In genomic region chr17:29347831-29348281, GRCh38 we compare ENCODE assay signal across 17 cellular contexts.
DNase-seq lines count a peak whose midpoint lies in the region; ATAC-seq, FAIRE-seq and TF ChIP-seq lines count a peak whose summit lies in the region.
"Had no signal": no experiment of that assay in that cellular context is flagged by ENCODE, and none has a peak within 500 bp of the region (broad histone marks: within the 10 kb centered on the region; RNA-seq: fewer than 3 reads in every experiment).

No MANE protein-coding gene starts in this region.

- ATAC-seq in HG02610 (IDR thresholded peaks at IDR 0.05; ENCODE audit: unreplicated experiment), result no peak
- ATAC-seq: activated naive CD8-positive, alpha-beta T cell treated with anti-CD3 and anti-CD28 coated beads, Interleukin-2, amount 50 U/mL, for 24 hours had no signal

- TF ChIP-seq POLR2A in H54 (IDR thresholded peaks at IDR 0.05; ENCODE audit: low read depth, low read length), result no peak

- TF ChIP-seq CTCF in WI38 (IDR thresholded peaks at IDR 0.05; ENCODE audit: low read depth, low read length) (no peak), GM20000 (IDR thresholded peaks at IDR 0.05; ENCODE audit: extremely low read depth, missing control alignments) (no peak)

- H3K36me3 ChIP-seq in ACC112 (ENCODE audit: insufficient read depth, low read length), result no peaks in the 10 kb centered on the region
- H3K36me3 ChIP-seq: thyroid gland had no signal

- H3K27ac ChIP-seq in ACC112 (ENCODE audit: low read depth, low read length), result peak overlapping the region; percentile 65
- H3K27ac ChIP-seq: thyroid gland had no signal

- H3K27me3 ChIP-seq in ACC112 (ENCODE audit: insufficient read depth, low read length), result peaks cover 21% of the 10 kb centered on the region
- H3K27me3 ChIP-seq: thyroid gland had no signal

- peaks cover 5% of the 10 kb centered on the region for H3K4me1 ChIP-seq in ACC112 (ENCODE audit: control insufficient read depth, insufficient read depth, low read length, unreplicated experiment)
- H3K4me1 ChIP-seq: thyroid gland had no signal

- DNase-seq in H54 (ENCODE audit: insufficient read length, low spot score), result peak; percentile 23
- peak; percentile 11 for DNase-seq in foreskin melanocyte
- DNase-seq in stimulated activated naive CD4-positive, alpha-beta T cell treated with Interleukin-2 at 50 U/mL for 16 hours (lab: John Stamatoyannopoulos, UW), result no peak
- DNase-seq in GM20000 (ENCODE audit: low spot score), result no peak
- DNase-seq in Kasumi-1 (lab: John Stamatoyannopoulos, UW), result no peak
- DNase-seq: activated naive CD8-positive, alpha-beta T cell treated with anti-CD3 and anti-CD28 coated beads, Interleukin-2, amount 50 U/mL, for 24 hours; DMS53; NCI-H1048; NCI-H2171; posterior cingulate gyrus; thyroid gland had no signal

- no peak for FAIRE-seq in H54 (lab: Jason Lieb, UNC)
- FAIRE-seq: colon, GM12892, H1 had no signal

- H2AFZ ChIP-seq in ACC112 (ENCODE audit: low read length, unreplicated experiment), result peak overlapping the region; percentile 74

- H3K4me3 ChIP-seq in ACC112 (ENCODE audit: low read depth, low read length) (peak overlapping the region; percentile 66), WI38 (ENCODE audit: low read depth, low read length) (peak overlapping the region; percentile 20; the same call in 1 of the 2 replicates)
- H3K4me3 ChIP-seq: thyroid gland had no signal

- no peaks in the 10 kb centered on the region for H3K79me2 ChIP-seq in ACC112 (ENCODE audit: control insufficient read depth, insufficient read depth, low read length, unreplicated experiment)

Comparison
In these comparisons a context has a peak if more than half of its experiments do, and no peak if none do; other contexts are left out.
1. DNase-seq: peak in H54 (single experiment) and foreskin melanocyte (single experiment); none in stimulated activated naive CD4-positive, alpha-beta T cell treated with Interleukin-2 at 50 U/mL for 16 hours (single experiment), GM20000 (single experiment) and Kasumi-1 (0 of 2).